ENCODE assay signal across 8 cellular contexts in the genomic region with DNA sequence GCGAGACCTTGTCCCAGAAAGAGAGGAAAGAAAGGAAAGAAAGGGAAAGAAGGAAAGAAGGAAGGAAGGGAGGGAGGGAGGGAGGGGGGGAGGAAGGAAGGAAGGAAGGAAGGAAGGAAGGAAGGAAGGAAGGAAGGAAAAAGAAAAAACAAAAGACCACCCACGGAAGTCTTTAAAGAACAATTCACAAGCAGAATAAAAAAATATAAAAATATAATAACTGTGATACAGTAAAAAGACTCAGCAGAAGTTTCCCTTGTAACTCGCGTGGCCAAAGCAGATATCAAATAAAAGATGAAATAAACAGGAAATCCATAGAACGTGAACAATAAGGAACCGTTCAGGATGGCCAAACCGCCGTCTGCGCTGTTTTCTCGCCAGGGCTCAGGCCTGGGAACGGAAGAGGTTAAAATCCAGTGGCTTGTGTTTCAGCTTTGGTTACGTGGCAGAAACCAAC. TPM values are rescaled to one million over a fixed set of nuclear protein-coding genes. Genes with fewer than 3 reads are reported as not detected.
A peak's percentile ranks its signal among the peaks of the same experiment; 100 is the strongest.
DNase-seq lines count a peak whose midpoint lies in the region; ATAC-seq and TF ChIP-seq lines count a peak whose summit lies in the region.

No MANE protein-coding gene starts in this region.

- no peak for ATAC-seq in activated naive CD8-positive, alpha-beta T cell treated with anti-CD3 and anti-CD28 coated beads, Interleukin-2, amount 50 U/mL, for 24 hours
- ATAC-seq in HG03342 (IDR thresholded peaks at IDR 0.05; ENCODE audit: unreplicated experiment) (no peak), HG02763 (IDR thresholded peaks at IDR 0.05; ENCODE audit: unreplicated experiment) (no peak)

- no peaks in the 10 kb centered on the region for H3K9me3 Mint-ChIP-seq in activated naive CD8-positive, alpha-beta T cell treated with anti-CD3 and anti-CD28 coated beads, Interleukin-2, amount 50 U/mL, for 24 hours

- H3K27ac Mint-ChIP-seq in activated naive CD8-positive, alpha-beta T cell treated with anti-CD3 and anti-CD28 coated beads, Interleukin-2, amount 50 U/mL, for 24 hours, result peak overlapping the region; percentile 71

- DNase-seq in BJ (ENCODE audit: low read depth) (peak; percentile 57), HL-60 (ENCODE audit: low read depth in 1 of 2, low spot score in 1 of 2) (peak; percentile 82 to 95), stromal cell of bone marrow (ENCODE audit: low read depth) (peak; percentile 84)
- no peak for DNase-seq in activated naive CD8-positive, alpha-beta T cell treated with anti-CD3 and anti-CD28 coated beads, Interleukin-2, amount 50 U/mL, for 24 hours
- DNase-seq in stimulated activated CD4-positive, alpha-beta T cell treated with anti-CD3 and anti-CD28 coated beads, Interleukin-2, amount 100 ng/mL, for 48 hours, result no peak

- H3K9me3 ChIP-seq in iPS-18c (ENCODE audit: control insufficient read depth, insufficient read depth, low read length), result no peaks in the 10 kb centered on the region

- H3K27me3 ChIP-seq in BJ (ENCODE audit: control insufficient read depth, insufficient read depth, low read length) (peaks cover 1% of the 10 kb centered on the region; the same call in 1 of the 2 replicates), HL-60 (ENCODE audit: insufficient read depth, poor library complexity, severe bottlenecking) (no peaks in the 10 kb centered on the region)

- no peaks in the 10 kb centered on the region for H3K36me3 ChIP-seq in BJ (ENCODE audit: control insufficient read depth, insufficient read depth, low read length)

- no peak for TF ChIP-seq CTCF in BJ (IDR thresholded peaks at IDR 0.05; ENCODE audit: insufficient read depth, low read depth, low read length)
- no peak for TF ChIP-seq CTCF in HL-60 (IDR thresholded peaks at IDR 0.05; ENCODE audit: insufficient read depth, low read length)

- peak overlapping the region; percentile 73 for H3K4me3 ChIP-seq in BJ (ENCODE audit: low read depth, low read length)
- H3K4me3 ChIP-seq in HL-60 (replicated peaks; ENCODE audit: insufficient read depth, low read length), result peak overlapping the region; percentile 43
- peak overlapping the region; percentile 70 for H3K4me3 ChIP-seq in iPS-18c (ENCODE audit: insufficient read depth, low read depth, low read length)

- CTCF ChIA-PET in BJ (lab: Yijun Ruan, JAX), result interaction anchor here (0.6 to 6.4 kb wide), 8 partner anchors 9 to 465 kb away, joined by 3 to 36 read pairs (median 4); no protein-coding TSS in a partner anchor

- H3K4me1 Mint-ChIP-seq in activated naive CD8-positive, alpha-beta T cell treated with anti-CD3 and anti-CD28 coated beads, Interleukin-2, amount 50 U/mL, for 24 hours, result peaks cover 37% of the 10 kb centered on the region

- H3K4me3 Mint-ChIP-seq in activated naive CD8-positive, alpha-beta T cell treated with anti-CD3 and anti-CD28 coated beads, Interleukin-2, amount 50 U/mL, for 24 hours, result peak overlapping the region; percentile 79

- peaks cover 5% of the 10 kb centered on the region for H3K27me3 Mint-ChIP-seq in activated naive CD8-positive, alpha-beta T cell treated with anti-CD3 and anti-CD28 coated beads, Interleukin-2, amount 50 U/mL, for 24 hours

- POLR2A ChIA-PET in BJ (lab: Charles Lee), result interaction anchor here (0.5 to 1.7 kb wide), 5 partner anchors 13 to 401 kb away, joined by 3 to 11 read pairs (median 4); no protein-coding TSS in a partner anchor

- H3K27ac ChIP-seq in HL-60 (replicated peaks), result peak overlapping the region; percentile 95

- peaks cover 7% of the 10 kb centered on the region for H3K36me3 Mint-ChIP-seq in activated naive CD8-positive, alpha-beta T cell treated with anti-CD3 and anti-CD28 coated beads, Interleukin-2, amount 50 U/mL, for 24 hours (ENCODE audit: low read depth)

RNA-seq across cellular contexts. Expression of a gene that starts 1.2 kb away (rescaled TPM):
- polyA plus RNA-seq in BJ (2011; rRNA removed), result 51.0 and 80.7 TPM in 2 replicates
- 70.0 and 109 TPM in 2 replicates for polyA minus RNA-seq in BJ (2011; rRNA and poly(A)+ RNA removed)

Comparison
In these comparisons a context has a peak if more than half of its experiments do, and no peak if none do; other contexts are left out.
1. DNase-seq: peak in BJ (single experiment), HL-60 (2 of 2) and stromal cell of bone marrow (single experiment); none in activated naive CD8-positive, alpha-beta T cell treated with anti-CD3 and anti-CD28 coated beads, Interleukin-2, amount 50 U/mL, for 24 hours (single experiment) and stimulated activated CD4-positive, alpha-beta T cell treated with anti-CD3 and anti-CD28 coated beads, Interleukin-2, amount 100 ng/mL, for 48 hours (0 of 2).
2. Peak in every context shown above with its lines, with median percentiles within 50 percentile points of each other: H3K4me3 ChIP-seq.